20 cellular contexts compared by ENCODE assay signal in the genomic region with DNA sequence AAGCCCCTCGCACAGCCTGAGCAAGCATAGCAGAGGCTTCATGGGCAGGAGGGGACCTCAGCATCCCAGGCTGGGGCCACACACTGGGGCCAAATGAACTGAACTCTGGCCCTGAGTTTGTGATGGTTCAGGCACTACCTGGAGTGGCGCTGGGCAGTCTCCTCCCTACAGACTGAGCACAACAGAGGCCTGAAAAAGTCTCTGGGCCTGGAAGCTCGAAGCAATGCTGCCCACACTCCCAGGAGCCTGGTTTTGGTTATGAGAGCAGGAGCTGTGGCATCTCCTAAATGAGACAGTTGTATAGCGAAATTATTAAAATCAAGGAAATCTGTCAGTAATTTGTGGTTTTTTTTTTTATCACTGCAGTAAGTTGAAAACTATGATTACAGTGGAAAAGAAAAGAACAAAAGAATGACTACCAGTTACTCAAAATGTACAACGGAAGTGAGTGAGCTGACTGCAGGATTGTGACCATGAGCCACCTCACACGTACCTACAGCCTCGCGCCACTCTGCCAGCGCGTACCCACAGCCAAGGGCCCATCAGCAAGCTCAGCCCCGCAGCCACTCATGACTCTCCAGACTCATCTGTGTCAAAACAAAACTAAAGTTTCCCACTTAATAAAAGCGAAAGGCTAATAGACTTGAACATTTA.
DNase-seq lines count a peak whose midpoint lies in the region; ATAC-seq and TF ChIP-seq lines count a peak whose summit lies in the region.
"Had no signal": no experiment of that assay in that cellular context is flagged by ENCODE, and none has a peak within 500 bp of the region (broad histone marks: within the 10 kb centered on the region; RNA-seq: fewer than 3 reads in every experiment).

No MANE protein-coding gene starts in this region.

- 95 to 97% methylated on average over 12 of the region's 12 CpGs for WGBS in GM23248 (ENCODE audit: low coverage in 1 of 2, low lambda C conversion rate in 2 of 2, missing lambda C conversion rate in 2 of 2), 2 experiments

- no peaks in the 10 kb centered on the region for H3K9me3 ChIP-seq in GM23248 (ENCODE audit: low read depth)
- H3K9me3 ChIP-seq: psoas muscle, upper lobe of left lung had no signal

- no peak overlapping the region for H3K27ac ChIP-seq in GM23248
- H3K27ac ChIP-seq: C4-2B, dorsolateral prefrontal cortex, KMS-11, psoas muscle, upper lobe of left lung, WERI-Rb-1 had no signal

- in situ Hi-C loops in GM23248 (cut with MboI) = no loop called here

- H3F3A ChIP-seq in GM23248 (ENCODE audit: insufficient read depth) = peaks cover 5% of the 10 kb centered on the region; the same call in 1 of the 2 replicates

- no peaks in the 10 kb centered on the region for H3K36me3 ChIP-seq in GM23248 (ENCODE audit: low read depth)
- H3K36me3 ChIP-seq: upper lobe of left lung, WERI-Rb-1 had no signal

- H3K4me3 Mint-ChIP-seq in effector memory CD8-positive, alpha-beta T cell = peak overlapping the region; percentile 13 to 51
- H3K4me3 Mint-ChIP-seq: naive B cell had no signal

- DNase-seq in AG10803 (ENCODE audit: low read depth) (peak; percentile 16), GM12865 (ENCODE audit: low read depth) (peak; percentile 64), GM23248 (no peak)
- no peak for DNase-seq in effector memory CD8-positive, alpha-beta T cell
- DNase-seq: DND-41, dorsolateral prefrontal cortex, H7, naive B cell, NCI-H1436 treated with DMSO at 0.1 percent for 48 hours, NCI-H510A treated with DMSO at 0.1 percent for 48 hours, psoas muscle, SW 1271, upper lobe of left lung, WERI-Rb-1 had no signal

- no peaks in the 10 kb centered on the region for H4K20me1 ChIP-seq in GM23248 (ENCODE audit: insufficient read depth)

- H3K27me3 ChIP-seq in GM23248 (replicated peaks; ENCODE audit: insufficient read depth) = no peaks in the 10 kb centered on the region
- H3K27me3 ChIP-seq: dorsolateral prefrontal cortex, upper lobe of left lung had no signal

- H3K9ac ChIP-seq in GM23248 = no peak overlapping the region
- H3K9ac ChIP-seq: KMS-11 had no signal

- H3K36me3 Mint-ChIP-seq in effector memory CD8-positive, alpha-beta T cell (ENCODE audit: insufficient read depth) = no peaks in the 10 kb centered on the region

- H3K4me1 ChIP-seq in GM23248 (ENCODE audit: insufficient read depth) = peaks cover 12% of the 10 kb centered on the region
- H3K4me1 ChIP-seq: psoas muscle had no signal

- no peak overlapping the region for H3K4me2 ChIP-seq in GM23248 (ENCODE audit: unreplicated experiment)
- H3K4me2 ChIP-seq: KMS-11 had no signal

- H3K4me1 Mint-ChIP-seq in effector memory CD8-positive, alpha-beta T cell (ENCODE audit: low read depth in 2 of 2) = peaks cover 7 to 20% of the 10 kb centered on the region in 2 donors

- H3K79me2 ChIP-seq in GM23248 (ENCODE audit: insufficient read depth) = no peaks in the 10 kb centered on the region

- H3K9me2 ChIP-seq in GM23248 (ENCODE audit: insufficient read depth) = no peaks in the 10 kb centered on the region

- TF ChIP-seq CTCF in AG10803 (conservative IDR thresholded peaks at IDR 0.05; ENCODE audit: low read length) (no peak), GM12865 (IDR thresholded peaks at IDR 0.05; ENCODE audit: insufficient read depth, low read depth, low read length, missing control alignments) (no peak)

- peak overlapping the region in 1 of 2 donors; percentile 75 for H3K27ac Mint-ChIP-seq in effector memory CD8-positive, alpha-beta T cell

- no peaks in the 10 kb centered on the region for H3K27me3 Mint-ChIP-seq in effector memory CD8-positive, alpha-beta T cell
- H3K27me3 Mint-ChIP-seq: naive B cell had no signal

- H2AFZ ChIP-seq in GM23248 = no peak overlapping the region

- H3K9me3 Mint-ChIP-seq in effector memory CD8-positive, alpha-beta T cell = no peaks in the 10 kb centered on the region
- H3K9me3 Mint-ChIP-seq: brain had no signal

- ATAC-seq in HG03520 (IDR thresholded peaks at IDR 0.05; ENCODE audit: unreplicated experiment) (peak; percentile 88), GM21619 (IDR thresholded peaks at IDR 0.05; ENCODE audit: unreplicated experiment) (no peak), GM21526 (IDR thresholded peaks at IDR 0.05; ENCODE audit: low FRiP score, unreplicated experiment) (no peak)
- peak; percentile 56 for ATAC-seq in effector memory CD8-positive, alpha-beta T cell (replicated peaks)
- ATAC-seq: psoas muscle had no signal

- H3K4me3 ChIP-seq in AG10803 (ENCODE audit: low read length) (no peak overlapping the region), GM12865 (ENCODE audit: low read depth, low read length) (no peak overlapping the region), GM23248 (no peak overlapping the region)
- H3K4me3 ChIP-seq: dorsolateral prefrontal cortex, psoas muscle, upper lobe of left lung had no signal

Comparison
In these comparisons a context has a peak if more than half of its experiments do, and no peak if none do; other contexts are left out.
1. DNase-seq: peak in AG10803 (single experiment) and GM12865 (single experiment); none in effector memory CD8-positive, alpha-beta T cell (0 of 3) and GM23248 (single experiment).
2. ATAC-seq: peak in HG03520 (single experiment) and effector memory CD8-positive, alpha-beta T cell (single experiment); none in GM21619 (single experiment) and GM21526 (single experiment).